9 cellular contexts compared by ENCODE assay signal in genomic region chr16:73020409-73020884, GRCh38. TPM values are rescaled to one million over a fixed set of nuclear protein-coding genes. Genes with fewer than 3 reads are reported as not detected.
DNase-seq lines count a peak whose midpoint lies in the region; ATAC-seq and TF ChIP-seq lines count a peak whose summit lies in the region.
"Had no signal": no experiment of that assay in that cellular context is flagged by ENCODE, and none has a peak within 500 bp of the region (broad histone marks: within the 10 kb centered on the region; RNA-seq: fewer than 3 reads in every experiment).

No MANE protein-coding gene starts in this region.

- TF ChIP-seq CTCF in MCF 10A (IDR thresholded peaks at IDR 0.05; ENCODE audit: unreplicated experiment) (no peak), breast epithelium (IDR thresholded peaks at IDR 0.05) (no peak), astrocyte of the spinal cord (IDR thresholded peaks at IDR 0.05; ENCODE audit: low read depth, low read length) (no peak)

- H3K4me3 Mint-ChIP-seq in MCF 10A (ENCODE audit: unreplicated experiment) = peak overlapping the region; percentile 45

- no peaks in the 10 kb centered on the region for H3K27me3 Mint-ChIP-seq in MCF 10A (ENCODE audit: insufficient read depth, unreplicated experiment)

- H3K4me1 Mint-ChIP-seq in MCF 10A (ENCODE audit: insufficient read depth, unreplicated experiment) = peaks cover 33% of the 10 kb centered on the region

- H3K9me3 ChIP-seq in breast epithelium = no peaks in the 10 kb centered on the region

- POLR2A ChIA-PET in MCF 10A (lab: Yijun Ruan, JAX) = interaction anchor here (0.8 to 1.4 kb wide), 3 partner anchors 31 to 35 kb away, joined by 3 read pairs; no protein-coding TSS in a partner anchor
- POLR2A ChIA-PET in HEK293T (lab: Yijun Ruan, JAX) = no interaction called here

- ATAC-seq in left colon (peak; percentile 68), GM18861 (IDR thresholded peaks at IDR 0.05; ENCODE audit: unreplicated experiment) (no peak)

- no peak overlapping the region for H3K4me3 ChIP-seq in breast epithelium
- H3K4me3 ChIP-seq in astrocyte of the spinal cord (ENCODE audit: low read depth, low read length) = no peak overlapping the region

- H3K4me1 ChIP-seq in breast epithelium = peaks cover 5 to 9% of the 10 kb centered on the region in 2 donors

- H3K27ac ChIP-seq in breast epithelium = peak overlapping the region in 1 of 2 donors; percentile 27

- no peaks in the 10 kb centered on the region for H3K27me3 ChIP-seq in breast epithelium

- DNase-seq in MCF 10A (ENCODE audit: unreplicated experiment) = peak; percentile 90
- no peak for DNase-seq in breast epithelium (ENCODE audit: low spot score in 2 of 2)
- peak; percentile 97 for DNase-seq in astrocyte of the spinal cord (ENCODE audit: low read depth, low spot score)
- peak; percentile 68 to 71 for DNase-seq in left colon
- no peak for DNase-seq in NCI-H2227 (lab: John Stamatoyannopoulos, UW; ENCODE audit: unreplicated experiment)
- no peak for DNase-seq in HEK293T (ENCODE audit: extremely low spot score)
- DNase-seq in SW 1271 (lab: John Stamatoyannopoulos, UW) = no peak
- DNase-seq: stimulated activated CD4-positive, alpha-beta T cell treated with anti-CD3 and anti-CD28 coated beads, Interleukin-2, amount 100 ng/mL, for 48 hours had no signal

- intact Hi-C loops in MCF 10A (cut with micrococcal nuclease) = no loop called here
- intact Hi-C loops in breast epithelium (cut with DNase I; ENCODE audit: low total_unique reads) = no loop called here
- intact Hi-C loops in left colon (cut with DNase I, micrococcal nuclease) = no loop called here

- H3K9me3 Mint-ChIP-seq in MCF 10A (ENCODE audit: unreplicated experiment) = no peaks in the 10 kb centered on the region

- BruUV-seq in MCF 10A (replicated peaks; lab: Mats Ljungman, UMichigan) = no TSS peak

- TF ChIP-seq POLR2A in breast epithelium (IDR thresholded peaks at IDR 0.05) = no peak

- no peaks in the 10 kb centered on the region for H3K36me3 ChIP-seq in breast epithelium

- peak overlapping the region; percentile 10 for H3K27ac Mint-ChIP-seq in MCF 10A (ENCODE audit: low read depth, unreplicated experiment)

- in situ Hi-C loops in astrocyte of the spinal cord (cut with HindIII; ENCODE audit: low sequenced_read_pairs) = no loop called here

- CTCF ChIA-PET in MCF 10A (lab: Yijun Ruan, JAX) = interaction anchor here (0.6 to 2.4 kb wide), 3 partner anchors 185 to 1271 kb away, joined by 3 to 10 read pairs (median 4); no protein-coding TSS in a partner anchor
- CTCF ChIA-PET in HEK293T (lab: Yijun Ruan, JAX) = interaction anchor here (1.7 kb wide), 1 partner anchor 25 kb away, joined by 3 read pairs; no protein-coding TSS in a partner anchor

- peaks cover 17% of the 10 kb centered on the region for H3K36me3 Mint-ChIP-seq in MCF 10A (ENCODE audit: insufficient read depth, unreplicated experiment)

TF ChIP-seq in HEK293T, 16 proteins besides CTCF, POLR2A, EP300 and RAD21:
- TF ChIP-seq PKNOX1 (IDR thresholded peaks at IDR 0.05) (no peak), HDGF (IDR thresholded peaks at IDR 0.05; ENCODE audit: borderline replicate concordance) (no peak), SP1 (IDR thresholded peaks at IDR 0.05) (no peak), NFRKB (IDR thresholded peaks at IDR 0.05) (no peak), FOXK2 (IDR thresholded peaks at IDR 0.05) (no peak), LEF1 (IDR thresholded peaks at IDR 0.05; ENCODE audit: borderline replicate concordance) (no peak), L3MBTL2 (conservative IDR thresholded peaks at IDR 0.05) (no peak), BHLHE40 (IDR thresholded peaks at IDR 0.05; ENCODE audit: borderline replicate concordance) (no peak), TARDBP (IDR thresholded peaks at IDR 0.05) (no peak)

RNA-seq across cellular contexts. Expression of gene ZFHX3, which starts 27.5 kb away (rescaled TPM):
- total RNA-seq in MCF 10A (2022) (21.1 and 27.4 TPM in 2 replicates), breast epithelium (10 to 100 TPM; 10.8 to 36.0 (median 11.8) TPM), left colon (10 to 100 TPM; 12.5 to 18.0 TPM)

Comparison
In these comparisons a context has a peak if more than half of its experiments do, and no peak if none do; other contexts are left out.
1. DNase-seq: peak in MCF 10A (single experiment), astrocyte of the spinal cord (single experiment) and left colon (2 of 2); none in breast epithelium (0 of 2), NCI-H2227 (single experiment), HEK293T (single experiment) and SW 1271 (0 of 2).